ENCODE assay signal across 15 cellular contexts in the genomic region with DNA sequence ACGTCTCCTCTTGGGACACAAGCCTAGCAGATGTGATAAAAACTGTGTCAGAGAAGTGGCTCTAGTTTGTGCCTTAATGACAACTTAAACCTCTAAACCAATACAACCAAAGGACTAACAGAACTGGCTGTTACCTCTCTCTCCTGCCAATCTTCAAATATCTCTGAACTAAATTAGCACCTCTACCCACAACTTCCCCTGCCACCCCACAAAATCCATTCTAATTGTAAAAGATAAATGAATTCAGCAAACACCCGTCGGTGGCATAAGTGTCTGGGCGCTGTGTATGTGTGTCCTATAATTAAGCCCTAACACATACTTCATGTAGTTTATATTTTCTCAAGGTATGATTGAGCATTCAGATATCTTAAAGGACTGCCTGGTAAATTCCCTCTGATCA.
"Had no signal": no experiment of that assay in that cellular context is flagged by ENCODE, and none has a peak within 500 bp of the region (broad histone marks: within the 10 kb centered on the region; RNA-seq: fewer than 3 reads in every experiment).

No MANE protein-coding gene starts in this region.

- H3K27ac Mint-ChIP-seq: activated CD4-positive, alpha-beta T cell treated with anti-CD3 and anti-CD28 coated beads, Interleukin-2, amount 10 ng/mL, durations not matched to agents 7 days and 5 days; activated naive CD8-positive, alpha-beta T cell treated with anti-CD3 and anti-CD28 coated beads, Interleukin-2, amount 10 ng/mL, durations not matched to agents 7 days and 5 days; stimulated activated naive CD8-positive, alpha-beta T cell treated with anti-CD3 and anti-CD28 coated beads, Interleukin-15, amount 100 ng/mL, for 72 hours; T-helper 1 cell treated with Interleukin-12 subunit alpha and Interleukin-12 subunit beta and Interleukin-4 antibody, amounts not matched to agents 30 μg/mL and 1 μg/mL, for 36 hours had no signal

- H3K9me3 Mint-ChIP-seq: activated CD4-positive, alpha-beta T cell treated with anti-CD3 and anti-CD28 coated beads, Interleukin-2, amount 10 ng/mL, durations not matched to agents 7 days and 5 days; activated naive CD8-positive, alpha-beta T cell treated with anti-CD3 and anti-CD28 coated beads, Interleukin-2, amount 10 ng/mL, durations not matched to agents 7 days and 5 days; stimulated activated naive CD8-positive, alpha-beta T cell treated with anti-CD3 and anti-CD28 coated beads, Interleukin-15, amount 100 ng/mL, for 72 hours; T-helper 1 cell treated with Interleukin-12 subunit alpha and Interleukin-12 subunit beta and Interleukin-4 antibody, amounts not matched to agents 30 μg/mL and 1 μg/mL, for 36 hours had no signal

- DNase-seq: activated CD4-positive, alpha-beta T cell treated with anti-CD3 and anti-CD28 coated beads, Interleukin-2, amount 10 ng/mL, durations not matched to agents 7 days and 5 days; activated CD4-positive, CD25-positive, alpha-beta regulatory T cell; activated CD8-positive, alpha-beta memory T cell treated with anti-CD3 and anti-CD28 coated beads for 24 hours; activated naive CD8-positive, alpha-beta T cell treated with anti-CD3 and anti-CD28 coated beads, Interleukin-2, amount 10 ng/mL, durations not matched to agents 7 days and 5 days; cerebellar nuclear complex; effector CD8-positive, alpha-beta T cell; foreskin keratinocyte; head of caudate nucleus; lower lobe of right lung; midbrain; pancreas; stimulated activated CD4-positive, alpha-beta T cell treated with anti-CD3 and anti-CD28 coated beads, Interleukin-1b, Interleukin-23, amount 100 ng/mL, for 48 hours; stimulated activated naive CD8-positive, alpha-beta T cell treated with anti-CD3 and anti-CD28 coated beads, Interleukin-15, amount 100 ng/mL, for 72 hours; upper lobe of left lung had no signal

- H3K27me3 Mint-ChIP-seq: activated CD4-positive, alpha-beta T cell treated with anti-CD3 and anti-CD28 coated beads, Interleukin-2, amount 10 ng/mL, durations not matched to agents 7 days and 5 days; stimulated activated naive CD8-positive, alpha-beta T cell treated with anti-CD3 and anti-CD28 coated beads, Interleukin-15, amount 100 ng/mL, for 72 hours had no signal

- H3K4me3 Mint-ChIP-seq: activated CD4-positive, alpha-beta T cell treated with anti-CD3 and anti-CD28 coated beads, Interleukin-2, amount 10 ng/mL, durations not matched to agents 7 days and 5 days; activated naive CD8-positive, alpha-beta T cell treated with anti-CD3 and anti-CD28 coated beads, Interleukin-2, amount 10 ng/mL, durations not matched to agents 7 days and 5 days; stimulated activated naive CD8-positive, alpha-beta T cell treated with anti-CD3 and anti-CD28 coated beads, Interleukin-15, amount 100 ng/mL, for 72 hours; T-helper 1 cell treated with Interleukin-12 subunit alpha and Interleukin-12 subunit beta and Interleukin-4 antibody, amounts not matched to agents 30 μg/mL and 1 μg/mL, for 36 hours had no signal
